In the genomic region with DNA sequence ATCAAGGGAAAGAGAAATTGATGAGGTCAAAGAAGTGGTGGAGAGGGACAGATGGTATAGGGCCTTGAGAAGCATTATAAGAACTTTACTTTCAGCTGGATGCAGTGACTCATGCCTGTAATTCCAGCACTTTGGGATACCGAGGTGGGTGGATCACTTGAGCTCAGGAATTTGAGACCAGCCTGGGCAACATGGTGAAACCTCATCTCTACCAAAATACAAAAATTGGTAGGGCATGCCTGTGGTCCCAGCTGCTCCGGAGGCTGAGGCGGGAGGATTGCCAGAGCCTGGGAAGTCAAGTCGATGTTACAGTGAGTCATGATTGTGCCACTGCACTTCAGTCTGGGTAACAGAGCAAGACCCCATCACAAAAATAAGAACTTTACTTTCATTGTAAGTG, we compare ENCODE assay signal across 16 cellular contexts. TPM values are rescaled to one million over a fixed set of nuclear protein-coding genes. Genes with fewer than 3 reads are reported as not detected.
DNase-seq lines count a peak whose midpoint lies in the region; ATAC-seq and TF ChIP-seq lines count a peak whose summit lies in the region.
"Had no signal": no experiment of that assay in that cellular context is flagged by ENCODE, and none has a peak within 500 bp of the region (broad histone marks: within the 10 kb centered on the region; RNA-seq: fewer than 3 reads in every experiment).

No MANE protein-coding gene starts in this region.

- no peak for TF ChIP-seq RAD21 in HCT116 (IDR thresholded peaks at IDR 0.05; ENCODE audit: low read depth)

- intact Hi-C loops in HCT116 (cut with micrococcal nuclease): loop anchor here (5.0 kb wide), 1 partner anchor 97 kb away; a partner anchor contains a TSS
- intact Hi-C loops in activated T-helper 1 cell treated with anti-CD3 and anti-CD28 coated beads, Interleukin-12 subunit alpha, Interleukin-12 subunit beta, Interleukin-2, Interleukin-4 antibody, amounts not matched to agents 30 ng/mL and 10 ng/mL and 1 ng/mL, durations not matched to agents 14 hours and 24 hours and 36 hours (cut with micrococcal nuclease): no loop called here

- no peaks in the 10 kb centered on the region for H3K27me3 Mint-ChIP-seq in activated T-helper 1 cell treated with anti-CD3 and anti-CD28 coated beads, Interleukin-12 subunit alpha, Interleukin-12 subunit beta, Interleukin-2, Interleukin-4 antibody, amounts not matched to agents 30 ng/mL and 10 ng/mL and 1 ng/mL, durations not matched to agents 14 hours and 24 hours and 36 hours (ENCODE audit: insufficient read depth)

- POLR2A ChIA-PET in AG04450 (lab: Yijun Ruan, JAX): interaction anchor here (1.0 kb wide), 1 partner anchor 96 kb away, joined by 9 read pairs; a partner anchor contains a TSS
- POLR2A ChIA-PET in HCT116 (lab: Charles Lee): no interaction called here

- no peak overlapping the region for H3K4me3 ChIP-seq in AG04450 (ENCODE audit: low read depth, low read length)
- H3K4me3 ChIP-seq in HCT116 (replicated peaks in 1 of 2; ENCODE audit: low read depth in 1 of 2, low read length in 2 of 2): 0 out of 4 replicates have a peak overlapping the region, but pooled peaks of 1 of the 2 experiments have one; percentile 2
- H3K4me3 ChIP-seq in MM.1S (ENCODE audit: low read length): no peak overlapping the region
- H3K4me3 ChIP-seq: ascending aorta had no signal

- no peaks in the 10 kb centered on the region for H3K27me3 ChIP-seq in AG04450 (ENCODE audit: control insufficient read depth, insufficient read depth, low read length)
- no peaks in the 10 kb centered on the region for H3K27me3 ChIP-seq in HCT116 (ENCODE audit: insufficient read depth, low read length)
- H3K27me3 ChIP-seq in MM.1S (replicated peaks; ENCODE audit: insufficient read depth, low read length): no peaks in the 10 kb centered on the region
- H3K27me3 ChIP-seq: ascending aorta had no signal

- H3K9me2 ChIP-seq in HCT116 (ENCODE audit: insufficient read depth) (no peaks in the 10 kb centered on the region), MM.1S (replicated peaks; ENCODE audit: insufficient read depth, low read length) (no peaks in the 10 kb centered on the region)

- H3K4me1 Mint-ChIP-seq in activated T-helper 1 cell treated with anti-CD3 and anti-CD28 coated beads, Interleukin-12 subunit alpha, Interleukin-12 subunit beta, Interleukin-2, Interleukin-4 antibody, amounts not matched to agents 30 ng/mL and 10 ng/mL and 1 ng/mL, durations not matched to agents 14 hours and 24 hours and 36 hours (ENCODE audit: low read depth): peaks cover 33% of the 10 kb centered on the region

- peak overlapping the region; percentile 55 for H3K27ac Mint-ChIP-seq in activated T-helper 1 cell treated with anti-CD3 and anti-CD28 coated beads, Interleukin-12 subunit alpha, Interleukin-12 subunit beta, Interleukin-2, Interleukin-4 antibody, amounts not matched to agents 30 ng/mL and 10 ng/mL and 1 ng/mL, durations not matched to agents 14 hours and 24 hours and 36 hours
- H3K27ac Mint-ChIP-seq: T-helper 1 cell treated with Interleukin-12 subunit alpha and Interleukin-12 subunit beta and Interleukin-4 antibody, amounts not matched to agents 30 μg/mL and 1 μg/mL, for 36 hours had no signal

- CTCF ChIA-PET in AG04450 (lab: Charles Lee): interaction anchor here (1.4 kb wide), 1 partner anchor 551 kb away, joined by 3 read pairs; no protein-coding TSS in a partner anchor
- CTCF ChIA-PET in HCT116 (lab: Charles Lee): interaction anchor here (0.6 kb wide), 1 partner anchor 229 kb away, joined by 7 read pairs; no protein-coding TSS in a partner anchor

- no peak overlapping the region for H3K4me3 Mint-ChIP-seq in activated T-helper 1 cell treated with anti-CD3 and anti-CD28 coated beads, Interleukin-12 subunit alpha, Interleukin-12 subunit beta, Interleukin-2, Interleukin-4 antibody, amounts not matched to agents 30 ng/mL and 10 ng/mL and 1 ng/mL, durations not matched to agents 14 hours and 24 hours and 36 hours
- H3K4me3 Mint-ChIP-seq: CD14-positive monocyte; T-helper 1 cell treated with Interleukin-12 subunit alpha and Interleukin-12 subunit beta and Interleukin-4 antibody, amounts not matched to agents 30 μg/mL and 1 μg/mL, for 36 hours had no signal

- 0 out of 4 replicates have a peak, but pooled peaks cover 0 to 3% of the 10 kb centered on the region in 2 experiments for H3K36me3 ChIP-seq in HCT116 (ENCODE audit: control insufficient read depth in 1 of 2, insufficient read depth in 2 of 2, low read length in 2 of 2)
- no peaks in the 10 kb centered on the region; the same call in 1 of the 2 replicates for H3K36me3 ChIP-seq in MM.1S (replicated peaks; ENCODE audit: insufficient read depth, low read length)

- BruUV-seq in HCT116 (replicated peaks; lab: Mats Ljungman, UMichigan): no TSS peak

- ATAC-seq in HCT116: peak; percentile 80
- ATAC-seq in GM21360 (IDR thresholded peaks at IDR 0.05; ENCODE audit: unreplicated experiment): no peak
- ATAC-seq: esophagus mucosa had no signal

- peak; percentile 69 for DNase-seq in AG04450 (ENCODE audit: low read depth, low spot score)
- peak; percentile 24 for DNase-seq in HCT116 (ENCODE audit: low read depth, low spot score)
- no peak for DNase-seq in activated T-helper 1 cell treated with anti-CD3 and anti-CD28 coated beads, Interleukin-12 subunit alpha, Interleukin-12 subunit beta, Interleukin-2, Interleukin-4 antibody, amounts not matched to agents 30 ng/mL and 10 ng/mL and 1 ng/mL, durations not matched to agents 14 hours and 24 hours and 36 hours (ENCODE audit: low spot score)
- peak; percentile 82 for DNase-seq in iris pigment epithelial cell (ENCODE audit: low read depth)
- DNase-seq in dermis blood vessel endothelial cell: no peak
- no peak for DNase-seq in MM.1S
- DNase-seq in activated naive CD4-positive, alpha-beta T cell (lab: John Stamatoyannopoulos, UW): no peak
- DNase-seq: left cardiac atrium; NCI-H2081; NK-92 treated with Interleukin-12 subunit alpha and Interleukin-12 subunit beta, amount 100 ng/mL, for 24 hours; stimulated activated naive CD4-positive, alpha-beta T cell treated with Interleukin-2 at 50 U/mL for 16 hours had no signal

- peaks cover 24 to 26% of the 10 kb centered on the region in 2 experiments for H3K4me1 ChIP-seq in HCT116 (ENCODE audit: control insufficient read depth in 1 of 2, insufficient read depth in 2 of 2, low read length in 2 of 2)
- H3K4me1 ChIP-seq in MM.1S (ENCODE audit: low read length): 0 out of 2 replicates have a peak, but pooled peaks cover 9% of the 10 kb centered on the region

- H4K20me1 ChIP-seq in HCT116 (ENCODE audit: insufficient read depth) (no peaks in the 10 kb centered on the region), MM.1S (ENCODE audit: insufficient read depth, low read length) (no peaks in the 10 kb centered on the region)

- no peak for TF ChIP-seq CTCF in AG04450 (IDR thresholded peaks at IDR 0.05; ENCODE audit: low read depth, low read length)
- TF ChIP-seq CTCF in HCT116 (IDR thresholded peaks at IDR 0.05 in 2 of 3, conservative IDR thresholded peaks at IDR 0.05 in 1 of 3; ENCODE audit: borderline replicate concordance in 1 of 3, insufficient read depth in 1 of 3, low read depth in 2 of 3, low read length in 2 of 3): no peak
- TF ChIP-seq CTCF in MM.1S (IDR thresholded peaks at IDR 0.05; ENCODE audit: low read length): no peak

- no peak for TF ChIP-seq POLR2A in HCT116 (IDR thresholded peaks at IDR 0.05; ENCODE audit: borderline replicate concordance, extremely low read depth, insufficient read depth, insufficient read length)

- no peaks in the 10 kb centered on the region for H3K9me3 Mint-ChIP-seq in activated T-helper 1 cell treated with anti-CD3 and anti-CD28 coated beads, Interleukin-12 subunit alpha, Interleukin-12 subunit beta, Interleukin-2, Interleukin-4 antibody, amounts not matched to agents 30 ng/mL and 10 ng/mL and 1 ng/mL, durations not matched to agents 14 hours and 24 hours and 36 hours
- H3K9me3 Mint-ChIP-seq: CD14-positive monocyte; T-helper 1 cell treated with Interleukin-12 subunit alpha and Interleukin-12 subunit beta and Interleukin-4 antibody, amounts not matched to agents 30 μg/mL and 1 μg/mL, for 36 hours had no signal

- H3K27ac ChIP-seq in AG04450 (ENCODE audit: low read depth, low read length) (peak overlapping the region; percentile 73), HCT116 (ENCODE audit: low read depth, low read length) (peak overlapping the region; percentile 23; the same call in 1 of the 2 replicates), MM.1S (ENCODE audit: low read length) (no peak overlapping the region)
- H3K27ac ChIP-seq: ascending aorta had no signal

- H3K9me3 ChIP-seq in AG04450 (ENCODE audit: control insufficient read depth, insufficient read depth, low read length) (no peaks in the 10 kb centered on the region), HCT116 (ENCODE audit: control insufficient read depth in 1 of 2, insufficient read depth in 1 of 2, low read depth in 1 of 2, low read length in 2 of 2) (no peaks in the 10 kb centered on the region), MM.1S (replicated peaks; ENCODE audit: insufficient read depth, low read length) (no peaks in the 10 kb centered on the region)
- H3K9me3 ChIP-seq: ascending aorta had no signal

- H3K4me2 ChIP-seq in HCT116 (ENCODE audit: low read length) (peak overlapping the region; percentile 49), MM.1S (ENCODE audit: low read depth, low read length) (no peak overlapping the region)

- H2AFZ ChIP-seq in HCT116 (ENCODE audit: low read depth, low read length, poor library complexity, severe bottlenecking): no peak overlapping the region
- H2AFZ ChIP-seq in MM.1S (ENCODE audit: low read length): no peak overlapping the region

- RAD21 ChIA-PET in HCT116 (lab: Charles Lee; ENCODE audit: low non-redundant PET in 1 of 2, low total read pairs in 2 of 2, uncharacterized antibody in 2 of 2, unreplicated experiment in 2 of 2): no interaction called here

- H3K79me2 ChIP-seq in HCT116 (ENCODE audit: insufficient read depth, low read length) (peaks cover 55% of the 10 kb centered on the region), MM.1S (ENCODE audit: low read length) (peaks cover 61% of the 10 kb centered on the region)

- H3K9ac ChIP-seq in HCT116 (ENCODE audit: low read length) (0 out of 2 replicates have a peak overlapping the region, but pooled peaks have one; percentile 5), MM.1S (ENCODE audit: low read length) (no peak overlapping the region)

- peaks cover 7% of the 10 kb centered on the region for H3F3A ChIP-seq in MM.1S (ENCODE audit: insufficient read depth, low read length)

- H3K36me3 Mint-ChIP-seq in activated T-helper 1 cell treated with anti-CD3 and anti-CD28 coated beads, Interleukin-12 subunit alpha, Interleukin-12 subunit beta, Interleukin-2, Interleukin-4 antibody, amounts not matched to agents 30 ng/mL and 10 ng/mL and 1 ng/mL, durations not matched to agents 14 hours and 24 hours and 36 hours (ENCODE audit: low read depth): peaks cover 28% of the 10 kb centered on the region

RNA-seq across cellular contexts. Expression of a gene that starts 5.7 kb away (rescaled TPM):
- polyA plus RNA-seq in AG04450 (2011; rRNA removed): 103 and 134 TPM in 2 replicates
- 19.1 and 33.4 TPM in 2 replicates for polyA minus RNA-seq in AG04450 (2011; rRNA and poly(A)+ RNA removed)
- total RNA-seq in HCT116 (2021; ENCODE audit: unreplicated experiment) (80.7 TPM), dermis blood vessel endothelial cell (171 and 248 TPM in 2 replicates)
- 36.8 and 49.1 TPM in 2 replicates for polyA plus RNA-seq in HCT116 (2012)
- 99.8 and 102 TPM in 2 replicates for total RNA-seq in activated T-helper 1 cell treated with anti-CD3 and anti-CD28 coated beads, Interleukin-12 subunit alpha, Interleukin-12 subunit beta, Interleukin-2, Interleukin-4 antibody, amounts not matched to agents 30 ng/mL and 10 ng/mL and 1 ng/mL, durations not matched to agents 14 hours and 24 hours and 36 hours

Comparison
In these comparisons a context has a peak if more than half of its experiments do, and no peak if none do; other contexts are left out.
1. DNase-seq: peak in AG04450 (single experiment), HCT116 (single experiment) and iris pigment epithelial cell (single experiment); none in activated T-helper 1 cell treated with anti-CD3 and anti-CD28 coated beads, Interleukin-12 subunit alpha, Interleukin-12 subunit beta, Interleukin-2, Interleukin-4 antibody, amounts not matched to agents 30 ng/mL and 10 ng/mL and 1 ng/mL, durations not matched to agents 14 hours and 24 hours and 36 hours (single experiment), dermis blood vessel endothelial cell (single experiment), MM.1S (single experiment) and activated naive CD4-positive, alpha-beta T cell (0 of 4).